Comparison of ENCODE assay signal across 16 cellular contexts in the genomic region with DNA sequence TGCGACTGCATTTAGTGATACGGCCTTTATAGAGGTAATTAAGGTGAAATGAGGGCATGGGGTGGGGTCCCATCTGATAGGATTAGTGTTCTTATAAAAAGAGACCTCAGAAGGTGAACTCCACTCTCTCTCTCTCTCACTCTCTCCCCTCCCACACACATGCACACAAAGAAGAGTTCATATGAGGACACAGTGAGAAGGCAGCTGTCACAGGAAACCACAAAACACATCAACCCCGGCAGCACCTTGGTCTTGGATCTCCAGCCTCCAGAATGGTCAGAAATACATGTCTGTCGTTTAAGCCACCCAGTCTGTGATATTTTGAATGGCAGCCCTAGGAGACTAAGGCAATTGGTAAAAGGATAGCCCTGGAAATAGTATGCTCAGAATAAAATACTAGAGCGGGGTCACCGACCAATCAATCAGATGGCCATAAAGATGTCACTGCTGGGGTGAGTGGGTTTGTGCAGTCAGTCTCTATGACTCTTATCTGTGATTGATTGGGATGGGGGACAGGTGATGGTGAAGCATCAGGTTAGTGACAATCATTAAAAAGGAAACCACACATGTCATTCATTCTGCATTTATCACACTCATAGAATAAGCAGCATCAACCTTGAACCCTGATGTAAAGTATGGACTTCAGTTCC.
DNase-seq lines count a peak whose midpoint lies in the region; ATAC-seq lines count a peak whose summit lies in the region.
"Had no signal": no experiment of that assay in that cellular context is flagged by ENCODE, and none has a peak within 500 bp of the region (broad histone marks: within the 10 kb centered on the region; RNA-seq: fewer than 3 reads in every experiment).

No MANE protein-coding gene starts in this region.

- no peaks in the 10 kb centered on the region for H3K27me3 ChIP-seq in CD4-positive, alpha-beta memory T cell (ENCODE audit: insufficient read depth, low read length)

- POLR2A ChIA-PET in CD4-positive, alpha-beta memory T cell (lab: Charles Lee; ENCODE audit: partially characterized antibody), result no interaction called here

- no peak overlapping the region for H3K27ac Mint-ChIP-seq in activated naive CD4-positive, alpha-beta T cell treated with anti-CD3 and anti-CD28 coated beads, Interleukin-2, amount 50 U/mL, for 72 hours
- H3K27ac Mint-ChIP-seq in stimulated activated naive CD8-positive, alpha-beta T cell treated with anti-CD3 and anti-CD28 coated beads, Interleukin-15, amount 100 ng/mL, for 72 hours, result peak overlapping the region in 1 of 2 donors; percentile 68
- no peak overlapping the region for H3K27ac Mint-ChIP-seq in CD4-positive, alpha-beta memory T cell
- H3K27ac Mint-ChIP-seq: activated naive CD4-positive, alpha-beta T cell treated with anti-CD3 and anti-CD28 coated beads, Interleukin-2, amount 10 ng/mL, durations not matched to agents 7 days and 5 days; type B pancreatic cell had no signal

- DNase-seq in activated naive CD4-positive, alpha-beta T cell treated with anti-CD3 and anti-CD28 coated beads, Interleukin-2, amount 50 U/mL, for 72 hours (ENCODE audit: low spot score in 2 of 2), result no peak
- DNase-seq in activated naive CD4-positive, alpha-beta T cell (lab: John Stamatoyannopoulos, UW), result no peak
- DNase-seq in NCI-H510A treated with DMSO at 0.1 percent for 48 hours (lab: John Stamatoyannopoulos, UW) (peak; percentile 58), NCI-H187 treated with DMSO at 0.1 percent for 48 hours (lab: John Stamatoyannopoulos, UW) (no peak), NCI-H82 treated with DMSO at 0.1 percent for 48 hours (lab: John Stamatoyannopoulos, UW; ENCODE audit: unreplicated experiment) (no peak)
- no peak for DNase-seq in stimulated activated naive CD8-positive, alpha-beta T cell treated with anti-CD3 and anti-CD28 coated beads, Interleukin-15, amount 100 ng/mL, for 72 hours
- no peak for DNase-seq in CD4-positive, alpha-beta memory T cell
- DNase-seq: activated naive CD4-positive, alpha-beta T cell treated with anti-CD3 and anti-CD28 coated beads, Interleukin-2, amount 10 ng/mL, durations not matched to agents 7 days and 5 days; HCEC 1CT; left cardiac atrium; NCI-H2081 treated with DMSO at 0.1 percent for 48 hours; retina; stimulated activated CD4-positive, alpha-beta T cell treated with anti-CD3 and anti-CD28 coated beads, Interleukin-2, amount 100 ng/mL, for 24 hours had no signal

- H3K36me3 ChIP-seq in CD4-positive, alpha-beta memory T cell (ENCODE audit: insufficient read depth, low read length), result no peaks in the 10 kb centered on the region
- H3K36me3 ChIP-seq: cardiac muscle cell had no signal

- ATAC-seq in activated naive CD4-positive, alpha-beta T cell treated with anti-CD3 and anti-CD28 coated beads, Interleukin-2, amount 50 U/mL, for 72 hours, result peak; percentile 59 to 70
- ATAC-seq in HG03103 (IDR thresholded peaks at IDR 0.05; ENCODE audit: low read depth, unreplicated experiment), result peak; percentile 47
- ATAC-seq in stimulated activated naive CD8-positive, alpha-beta T cell treated with anti-CD3 and anti-CD28 coated beads, Interleukin-15, amount 100 ng/mL, for 72 hours, result peak; percentile 50
- ATAC-seq: left cardiac atrium had no signal

- intact Hi-C loops in CD4-positive, alpha-beta memory T cell (cut with micrococcal nuclease), result no loop called here

- H3K4me1 ChIP-seq in CD4-positive, alpha-beta memory T cell (ENCODE audit: insufficient read depth, low read length), result no peaks in the 10 kb centered on the region

- CTCF ChIA-PET in CD4-positive, alpha-beta memory T cell (lab: Charles Lee; ENCODE audit: partially characterized antibody), result no interaction called here

- H3K9me3 ChIP-seq in CD4-positive, alpha-beta memory T cell (ENCODE audit: control insufficient read depth in 1 of 2, low read length in 2 of 2), result no peaks in the 10 kb centered on the region

- H3K27ac ChIP-seq in CD4-positive, alpha-beta memory T cell (ENCODE audit: low read depth, low read length), result no peak overlapping the region
- H3K27ac ChIP-seq: cardiac muscle cell had no signal

- no peak overlapping the region for H3K4me3 ChIP-seq in CD4-positive, alpha-beta memory T cell (ENCODE audit: low read length in 2 of 2)
- H3K4me3 ChIP-seq: cardiac muscle cell had no signal

- peaks cover 12% of the 10 kb centered on the region for H3K4me1 Mint-ChIP-seq in stimulated activated naive CD8-positive, alpha-beta T cell treated with anti-CD3 and anti-CD28 coated beads, Interleukin-15, amount 100 ng/mL, for 72 hours
- H3K4me1 Mint-ChIP-seq in CD4-positive, alpha-beta memory T cell, result peaks cover 0 to 9% (median 2%) of the 10 kb centered on the region in 4 donors

- H3K9me3 Mint-ChIP-seq in activated naive CD4-positive, alpha-beta T cell treated with anti-CD3 and anti-CD28 coated beads, Interleukin-2, amount 50 U/mL, for 72 hours, result peaks cover 12 to 14% of the 10 kb centered on the region in 2 donors
- H3K9me3 Mint-ChIP-seq in stimulated activated naive CD8-positive, alpha-beta T cell treated with anti-CD3 and anti-CD28 coated beads, Interleukin-15, amount 100 ng/mL, for 72 hours, result peaks cover 0 to 5% of the 10 kb centered on the region in 2 donors
- H3K9me3 Mint-ChIP-seq in CD4-positive, alpha-beta memory T cell, result peaks cover 0 to 8% (median 5%) of the 10 kb centered on the region in 8 donors

- no peak overlapping the region for H3K4me3 Mint-ChIP-seq in stimulated activated naive CD8-positive, alpha-beta T cell treated with anti-CD3 and anti-CD28 coated beads, Interleukin-15, amount 100 ng/mL, for 72 hours
- H3K4me3 Mint-ChIP-seq in CD4-positive, alpha-beta memory T cell, result no peak overlapping the region
- H3K4me3 Mint-ChIP-seq: activated naive CD4-positive, alpha-beta T cell treated with anti-CD3 and anti-CD28 coated beads, Interleukin-2, amount 10 ng/mL, durations not matched to agents 7 days and 5 days; type B pancreatic cell had no signal

- no peaks in the 10 kb centered on the region for H3K27me3 Mint-ChIP-seq in stimulated activated naive CD8-positive, alpha-beta T cell treated with anti-CD3 and anti-CD28 coated beads, Interleukin-15, amount 100 ng/mL, for 72 hours
- peaks cover 0 to 2% of the 10 kb centered on the region in 2 donors for H3K27me3 Mint-ChIP-seq in CD4-positive, alpha-beta memory T cell
- H3K27me3 Mint-ChIP-seq: activated naive CD4-positive, alpha-beta T cell treated with anti-CD3 and anti-CD28 coated beads, Interleukin-2, amount 10 ng/mL, durations not matched to agents 7 days and 5 days had no signal

- no peaks in the 10 kb centered on the region for H3K36me3 Mint-ChIP-seq in activated naive CD4-positive, alpha-beta T cell treated with anti-CD3 and anti-CD28 coated beads, Interleukin-2, amount 50 U/mL, for 72 hours
- no peaks in the 10 kb centered on the region for H3K36me3 Mint-ChIP-seq in CD4-positive, alpha-beta memory T cell
- H3K36me3 Mint-ChIP-seq: activated naive CD4-positive, alpha-beta T cell treated with anti-CD3 and anti-CD28 coated beads, Interleukin-2, amount 10 ng/mL, durations not matched to agents 7 days and 5 days; type B pancreatic cell had no signal
